In the genomic region with DNA sequence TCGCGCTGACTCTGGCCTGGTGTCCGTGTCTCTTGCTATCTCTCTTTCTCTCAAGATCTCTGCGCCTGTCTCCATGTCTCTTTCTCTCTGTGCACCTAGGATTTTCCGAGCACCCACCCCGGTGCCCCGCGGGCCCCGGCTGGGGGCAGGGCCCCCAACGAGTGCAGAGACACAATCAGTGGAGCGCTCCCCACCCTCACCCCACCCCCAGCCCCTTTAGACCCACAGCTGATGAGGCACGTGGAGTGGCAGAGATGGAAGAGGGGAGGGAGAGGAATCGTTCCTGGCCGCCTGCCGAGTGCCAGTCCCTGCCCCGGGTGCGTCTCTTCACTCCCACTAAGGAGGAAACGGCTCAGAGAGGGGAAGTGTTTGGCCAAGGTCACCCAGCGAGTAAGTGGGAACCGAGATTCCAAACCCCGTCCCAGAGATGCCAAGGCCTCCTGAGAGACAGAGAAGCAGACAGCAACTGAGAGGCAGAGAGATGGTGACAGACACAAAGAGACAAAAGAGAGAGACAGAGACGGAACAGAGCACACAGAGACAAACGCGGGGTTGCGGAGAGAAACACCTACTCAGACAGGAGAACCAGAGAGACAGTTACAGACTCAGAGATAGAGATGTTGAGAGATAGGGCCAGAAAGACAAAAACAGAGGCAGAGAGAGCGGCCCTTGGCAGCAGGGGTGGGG, we compare ENCODE assay signal across 1 cellular context.
TF ChIP-seq lines count a peak whose summit lies in the region.

No MANE protein-coding gene starts in this region.

TF ChIP-seq in K562, 482 proteins besides CTCF, POLR2A, EP300 and RAD21 (continued from another document):
- TF ChIP-seq, protein P1, sequence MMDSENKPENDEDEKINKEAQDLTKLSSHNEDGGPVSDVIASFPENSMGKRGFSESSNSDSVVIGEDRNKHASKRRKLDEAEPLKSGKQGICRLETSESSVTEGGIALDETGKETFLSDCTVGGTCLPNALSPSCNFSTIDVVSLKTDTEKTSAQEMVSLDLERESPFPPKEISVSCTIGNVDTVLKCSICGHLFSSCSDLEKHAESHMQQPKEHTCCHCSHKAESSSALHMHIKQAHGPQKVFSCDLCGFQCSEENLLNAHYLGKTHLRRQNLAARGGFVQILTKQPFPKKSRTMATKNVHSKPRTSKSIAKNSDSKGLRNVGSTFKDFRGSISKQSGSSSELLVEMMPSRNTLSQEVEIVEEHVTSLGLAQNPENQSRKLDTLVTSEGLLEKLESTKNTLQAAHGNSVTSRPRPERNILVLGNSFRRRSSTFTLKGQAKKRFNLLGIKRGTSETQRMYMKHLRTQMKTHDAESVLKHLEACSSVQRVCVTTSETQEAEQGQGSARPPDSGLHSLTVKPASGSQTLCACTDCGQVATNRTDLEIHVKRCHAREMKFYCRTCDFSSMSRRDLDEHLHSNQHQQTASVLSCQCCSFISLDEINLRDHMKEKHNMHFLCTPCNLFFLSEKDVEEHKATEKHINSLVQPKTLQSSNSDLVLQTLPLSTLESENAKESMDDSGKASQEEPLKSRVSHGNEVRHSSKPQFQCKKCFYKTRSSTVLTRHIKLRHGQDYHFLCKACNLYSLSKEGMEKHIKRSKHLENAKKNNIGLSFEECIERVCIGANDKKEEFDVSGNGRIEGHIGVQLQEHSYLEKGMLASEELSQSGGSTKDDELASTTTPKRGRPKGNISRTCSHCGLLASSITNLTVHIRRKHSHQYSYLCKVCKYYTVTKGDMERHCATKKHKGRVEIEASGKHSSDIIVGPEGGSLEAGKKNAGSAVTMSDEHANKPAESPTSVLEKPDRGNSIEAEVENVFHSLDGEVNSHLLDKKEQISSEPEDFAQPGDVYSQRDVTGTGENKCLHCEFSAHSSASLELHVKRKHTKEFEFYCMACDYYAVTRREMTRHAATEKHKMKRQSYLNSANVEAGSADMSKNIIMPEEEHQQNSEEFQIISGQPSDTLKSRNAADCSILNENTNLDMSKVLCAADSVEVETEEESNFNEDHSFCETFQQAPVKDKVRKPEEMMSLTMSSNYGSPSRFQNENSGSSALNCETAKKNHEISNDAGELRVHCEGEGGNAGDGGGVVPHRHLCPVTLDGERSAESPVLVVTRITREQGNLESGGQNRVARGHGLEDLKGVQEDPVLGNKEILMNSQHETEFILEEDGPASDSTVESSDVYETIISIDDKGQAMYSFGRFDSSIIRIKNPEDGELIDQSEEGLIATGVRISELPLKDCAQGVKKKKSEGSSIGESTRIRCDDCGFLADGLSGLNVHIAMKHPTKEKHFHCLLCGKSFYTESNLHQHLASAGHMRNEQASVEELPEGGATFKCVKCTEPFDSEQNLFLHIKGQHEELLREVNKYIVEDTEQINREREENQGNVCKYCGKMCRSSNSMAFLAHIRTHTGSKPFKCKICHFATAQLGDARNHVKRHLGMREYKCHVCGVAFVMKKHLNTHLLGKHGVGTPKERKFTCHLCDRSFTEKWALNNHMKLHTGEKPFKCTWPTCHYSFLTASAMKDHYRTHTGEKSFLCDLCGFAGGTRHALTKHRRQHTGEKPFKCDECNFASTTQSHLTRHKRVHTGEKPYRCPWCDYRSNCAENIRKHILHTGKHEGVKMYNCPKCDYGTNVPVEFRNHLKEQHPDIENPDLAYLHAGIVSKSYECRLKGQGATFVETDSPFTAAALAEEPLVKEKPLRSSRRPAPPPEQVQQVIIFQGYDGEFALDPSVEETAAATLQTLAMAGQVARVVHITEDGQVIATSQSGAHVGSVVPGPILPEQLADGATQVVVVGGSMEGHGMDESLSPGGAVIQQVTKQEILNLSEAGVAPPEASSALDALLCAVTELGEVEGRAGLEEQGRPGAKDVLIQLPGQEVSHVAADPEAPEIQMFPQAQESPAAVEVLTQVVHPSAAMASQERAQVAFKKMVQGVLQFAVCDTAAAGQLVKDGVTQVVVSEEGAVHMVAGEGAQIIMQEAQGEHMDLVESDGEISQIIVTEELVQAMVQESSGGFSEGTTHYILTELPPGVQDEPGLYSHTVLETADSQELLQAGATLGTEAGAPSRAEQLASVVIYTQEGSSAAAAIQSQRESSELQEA (IDR thresholded peaks at IDR 0.05; ENCODE audit: low read depth): no peak
- TF ChIP-seq NFRKB (IDR thresholded peaks at IDR 0.05; ENCODE audit: low read depth) (peak; percentile 48; the same call in 1 of the 2 replicates), POLR2AphosphoS2 (IDR thresholded peaks at IDR 0.05; ENCODE audit: low read length) (no peak), ZC3H4 (CRISPR knock-in tag; IDR thresholded peaks at IDR 0.05; ENCODE audit: borderline replicate concordance) (no peak), CBX8 (IDR thresholded peaks at IDR 0.05; ENCODE audit: borderline replicate concordance, extremely low read depth, low read depth, low read length, poor library complexity, severe bottlenecking) (no peak), MTF1 (CRISPR knock-in tag; IDR thresholded peaks at IDR 0.05; ENCODE audit: borderline replicate concordance) (no peak), HDAC1 (IDR thresholded peaks at IDR 0.05) (peak in 1 of 2 experiments; percentile 79; a peak in 2 of 4 replicates), HOXB6 (CRISPR knock-in tag; IDR thresholded peaks at IDR 0.05; ENCODE audit: borderline replicate concordance) (no peak), ZNF436 (CRISPR knock-in tag; IDR thresholded peaks at IDR 0.05) (no peak), SETDB1 (IDR thresholded peaks at IDR 0.05; ENCODE audit: low read length) (no peak), ATF7 (IDR thresholded peaks at IDR 0.05) (no peak), ATF1 (CRISPR knock-in tag; IDR thresholded peaks at IDR 0.05) (no peak), ATF1 (tag; IDR thresholded peaks at IDR 0.05) (no peak; the same call in 1 of the 2 replicates), ZNF324 (CRISPR knock-in tag; IDR thresholded peaks at IDR 0.05) (no peak), ZBTB17 (CRISPR knock-in tag; IDR thresholded peaks at IDR 0.05) (no peak), DIDO1 (tag; IDR thresholded peaks at IDR 0.05; ENCODE audit: low read depth) (no peak), FOXK2 (conservative IDR thresholded peaks at IDR 0.05 in 1 of 2, IDR thresholded peaks at IDR 0.05 in 1 of 2; ENCODE audit: low read depth in 2 of 2) (no peak), SRSF1 (IDR thresholded peaks at IDR 0.05; ENCODE audit: low read depth, low read length) (no peak), CHD4 (IDR thresholded peaks at IDR 0.05; ENCODE audit: insufficient read depth, insufficient replicate concordance, low read depth, low read length, poor library complexity, severe bottlenecking) (peak; percentile 60), ZNF212 (CRISPR knock-in tag; IDR thresholded peaks at IDR 0.05) (no peak), HDAC2 (IDR thresholded peaks at IDR 0.05) (peak; percentile 85; the same call in 1 of the 2 replicates), ELF4 (CRISPR knock-in tag; IDR thresholded peaks at IDR 0.05) (peak; percentile 74; the same call in 1 of the 2 replicates)
- TF ChIP-seq, protein P2, sequence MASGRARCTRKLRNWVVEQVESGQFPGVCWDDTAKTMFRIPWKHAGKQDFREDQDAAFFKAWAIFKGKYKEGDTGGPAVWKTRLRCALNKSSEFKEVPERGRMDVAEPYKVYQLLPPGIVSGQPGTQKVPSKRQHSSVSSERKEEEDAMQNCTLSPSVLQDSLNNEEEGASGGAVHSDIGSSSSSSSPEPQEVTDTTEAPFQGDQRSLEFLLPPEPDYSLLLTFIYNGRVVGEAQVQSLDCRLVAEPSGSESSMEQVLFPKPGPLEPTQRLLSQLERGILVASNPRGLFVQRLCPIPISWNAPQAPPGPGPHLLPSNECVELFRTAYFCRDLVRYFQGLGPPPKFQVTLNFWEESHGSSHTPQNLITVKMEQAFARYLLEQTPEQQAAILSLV (tag; IDR thresholded peaks at IDR 0.05): peak; percentile 28; the same call in 1 of the 2 replicates
- TF ChIP-seq, protein P3, sequence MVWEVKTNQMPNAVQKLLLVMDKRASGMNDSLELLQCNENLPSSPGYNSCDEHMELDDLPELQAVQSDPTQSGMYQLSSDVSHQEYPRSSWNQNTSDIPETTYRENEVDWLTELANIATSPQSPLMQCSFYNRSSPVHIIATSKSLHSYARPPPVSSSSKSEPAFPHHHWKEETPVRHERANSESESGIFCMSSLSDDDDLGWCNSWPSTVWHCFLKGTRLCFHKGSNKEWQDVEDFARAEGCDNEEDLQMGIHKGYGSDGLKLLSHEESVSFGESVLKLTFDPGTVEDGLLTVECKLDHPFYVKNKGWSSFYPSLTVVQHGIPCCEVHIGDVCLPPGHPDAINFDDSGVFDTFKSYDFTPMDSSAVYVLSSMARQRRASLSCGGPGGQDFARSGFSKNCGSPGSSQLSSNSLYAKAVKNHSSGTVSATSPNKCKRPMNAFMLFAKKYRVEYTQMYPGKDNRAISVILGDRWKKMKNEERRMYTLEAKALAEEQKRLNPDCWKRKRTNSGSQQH (CRISPR knock-in tag; IDR thresholded peaks at IDR 0.05): peak; percentile 30; the same call in 1 of the 2 replicates
- TF ChIP-seq, protein P4, sequence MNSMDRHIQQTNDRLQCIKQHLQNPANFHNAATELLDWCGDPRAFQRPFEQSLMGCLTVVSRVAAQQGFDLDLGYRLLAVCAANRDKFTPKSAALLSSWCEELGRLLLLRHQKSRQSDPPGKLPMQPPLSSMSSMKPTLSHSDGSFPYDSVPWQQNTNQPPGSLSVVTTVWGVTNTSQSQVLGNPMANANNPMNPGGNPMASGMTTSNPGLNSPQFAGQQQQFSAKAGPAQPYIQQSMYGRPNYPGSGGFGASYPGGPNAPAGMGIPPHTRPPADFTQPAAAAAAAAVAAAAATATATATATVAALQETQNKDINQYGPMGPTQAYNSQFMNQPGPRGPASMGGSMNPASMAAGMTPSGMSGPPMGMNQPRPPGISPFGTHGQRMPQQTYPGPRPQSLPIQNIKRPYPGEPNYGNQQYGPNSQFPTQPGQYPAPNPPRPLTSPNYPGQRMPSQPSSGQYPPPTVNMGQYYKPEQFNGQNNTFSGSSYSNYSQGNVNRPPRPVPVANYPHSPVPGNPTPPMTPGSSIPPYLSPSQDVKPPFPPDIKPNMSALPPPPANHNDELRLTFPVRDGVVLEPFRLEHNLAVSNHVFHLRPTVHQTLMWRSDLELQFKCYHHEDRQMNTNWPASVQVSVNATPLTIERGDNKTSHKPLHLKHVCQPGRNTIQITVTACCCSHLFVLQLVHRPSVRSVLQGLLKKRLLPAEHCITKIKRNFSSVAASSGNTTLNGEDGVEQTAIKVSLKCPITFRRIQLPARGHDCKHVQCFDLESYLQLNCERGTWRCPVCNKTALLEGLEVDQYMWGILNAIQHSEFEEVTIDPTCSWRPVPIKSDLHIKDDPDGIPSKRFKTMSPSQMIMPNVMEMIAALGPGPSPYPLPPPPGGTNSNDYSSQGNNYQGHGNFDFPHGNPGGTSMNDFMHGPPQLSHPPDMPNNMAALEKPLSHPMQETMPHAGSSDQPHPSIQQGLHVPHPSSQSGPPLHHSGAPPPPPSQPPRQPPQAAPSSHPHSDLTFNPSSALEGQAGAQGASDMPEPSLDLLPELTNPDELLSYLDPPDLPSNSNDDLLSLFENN (IDR thresholded peaks at IDR 0.05; ENCODE audit: low read depth in 2 of 2, low read length in 2 of 2): no peak
- TF ChIP-seq, protein P5, sequence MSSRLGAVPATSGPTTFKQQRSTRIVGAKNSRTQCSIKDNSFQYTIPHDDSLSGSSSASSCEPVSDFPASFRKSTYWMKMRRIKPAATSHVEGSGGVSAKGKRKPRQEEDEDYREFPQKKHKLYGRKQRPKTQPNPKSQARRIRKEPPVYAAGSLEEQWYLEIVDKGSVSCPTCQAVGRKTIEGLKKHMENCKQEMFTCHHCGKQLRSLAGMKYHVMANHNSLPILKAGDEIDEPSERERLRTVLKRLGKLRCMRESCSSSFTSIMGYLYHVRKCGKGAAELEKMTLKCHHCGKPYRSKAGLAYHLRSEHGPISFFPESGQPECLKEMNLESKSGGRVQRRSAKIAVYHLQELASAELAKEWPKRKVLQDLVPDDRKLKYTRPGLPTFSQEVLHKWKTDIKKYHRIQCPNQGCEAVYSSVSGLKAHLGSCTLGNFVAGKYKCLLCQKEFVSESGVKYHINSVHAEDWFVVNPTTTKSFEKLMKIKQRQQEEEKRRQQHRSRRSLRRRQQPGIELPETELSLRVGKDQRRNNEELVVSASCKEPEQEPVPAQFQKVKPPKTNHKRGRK (tag; IDR thresholded peaks at IDR 0.05): no peak
- TF ChIP-seq, protein P6, sequence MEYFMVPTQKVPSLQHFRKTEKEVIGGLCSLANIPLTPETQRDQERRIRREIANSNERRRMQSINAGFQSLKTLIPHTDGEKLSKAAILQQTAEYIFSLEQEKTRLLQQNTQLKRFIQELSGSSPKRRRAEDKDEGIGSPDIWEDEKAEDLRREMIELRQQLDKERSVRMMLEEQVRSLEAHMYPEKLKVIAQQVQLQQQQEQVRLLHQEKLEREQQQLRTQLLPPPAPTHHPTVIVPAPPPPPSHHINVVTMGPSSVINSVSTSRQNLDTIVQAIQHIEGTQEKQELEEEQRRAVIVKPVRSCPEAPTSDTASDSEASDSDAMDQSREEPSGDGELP (CRISPR knock-in tag; IDR thresholded peaks at IDR 0.05; ENCODE audit: borderline replicate concordance): peak; percentile 53; the same call in 1 of the 2 replicates
- TF ChIP-seq, protein P7, sequence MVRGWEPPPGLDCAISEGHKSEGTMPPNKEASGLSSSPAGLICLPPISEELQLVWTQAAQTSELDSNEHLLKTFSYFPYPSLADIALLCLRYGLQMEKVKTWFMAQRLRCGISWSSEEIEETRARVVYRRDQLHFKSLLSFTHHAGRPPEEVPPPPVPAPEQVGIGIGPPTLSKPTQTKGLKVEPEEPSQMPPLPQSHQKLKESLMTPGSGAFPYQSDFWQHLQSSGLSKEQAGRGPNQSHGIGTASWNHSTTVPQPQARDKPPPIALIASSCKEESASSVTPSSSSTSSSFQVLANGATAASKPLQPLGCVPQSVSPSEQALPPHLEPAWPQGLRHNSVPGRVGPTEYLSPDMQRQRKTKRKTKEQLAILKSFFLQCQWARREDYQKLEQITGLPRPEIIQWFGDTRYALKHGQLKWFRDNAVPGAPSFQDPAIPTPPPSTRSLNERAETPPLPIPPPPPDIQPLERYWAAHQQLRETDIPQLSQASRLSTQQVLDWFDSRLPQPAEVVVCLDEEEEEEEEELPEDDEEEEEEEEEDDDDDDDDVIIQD (CRISPR knock-in tag; IDR thresholded peaks at IDR 0.05): no peak
- TF ChIP-seq, protein P8, sequence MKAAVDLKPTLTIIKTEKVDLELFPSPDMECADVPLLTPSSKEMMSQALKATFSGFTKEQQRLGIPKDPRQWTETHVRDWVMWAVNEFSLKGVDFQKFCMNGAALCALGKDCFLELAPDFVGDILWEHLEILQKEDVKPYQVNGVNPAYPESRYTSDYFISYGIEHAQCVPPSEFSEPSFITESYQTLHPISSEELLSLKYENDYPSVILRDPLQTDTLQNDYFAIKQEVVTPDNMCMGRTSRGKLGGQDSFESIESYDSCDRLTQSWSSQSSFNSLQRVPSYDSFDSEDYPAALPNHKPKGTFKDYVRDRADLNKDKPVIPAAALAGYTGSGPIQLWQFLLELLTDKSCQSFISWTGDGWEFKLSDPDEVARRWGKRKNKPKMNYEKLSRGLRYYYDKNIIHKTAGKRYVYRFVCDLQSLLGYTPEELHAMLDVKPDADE (conservative IDR thresholded peaks at IDR 0.05; ENCODE audit: control insufficient read depth, low read depth, low read length): no peak
